ENCODE assay signal across 11 cellular contexts in genomic region chr3:45611619-45612018, GRCh38. TPM values are rescaled to one million over a fixed set of nuclear protein-coding genes. Genes with fewer than 3 reads are reported as not detected.
DNase-seq lines count a peak whose midpoint lies in the region; ATAC-seq, FAIRE-seq and TF ChIP-seq lines count a peak whose summit lies in the region.
"Had no signal": no experiment of that assay in that cellular context is flagged by ENCODE, and none has a peak within 500 bp of the region (broad histone marks: within the 10 kb centered on the region; RNA-seq: fewer than 3 reads in every experiment).

No MANE protein-coding gene starts in this region.

- in situ Hi-C loops in transverse colon (cut with MboI; ENCODE audit: low pct_ligation_motif_present in 1 of 4, low pct_unique_long_range_greater_than_20kb in 1 of 4, low sequenced_read_pairs in 3 of 4): no loop called here

- TF ChIP-seq CTCF in A549 (IDR thresholded peaks at IDR 0.05): no peak
- TF ChIP-seq CTCF in transverse colon (IDR thresholded peaks at IDR 0.05): no peak

- TF ChIP-seq RAD21 in A549 (conservative IDR thresholded peaks at IDR 0.05 in 1 of 2, IDR thresholded peaks at IDR 0.05 in 1 of 2): no peak

- H3K4me1 Mint-ChIP-seq in activated naive CD8-positive, alpha-beta T cell treated with anti-CD3 and anti-CD28 coated beads, Interleukin-2, amount 50 U/mL, for 24 hours: peaks cover 46% of the 10 kb centered on the region
- H3K4me1 Mint-ChIP-seq in CD8-positive, alpha-beta memory T cell: peaks cover 25 to 67% (median 58%) of the 10 kb centered on the region in 3 donors
- peaks cover 32% of the 10 kb centered on the region for H3K4me1 Mint-ChIP-seq in activated CD4-positive, alpha-beta T cell treated with anti-CD3 and anti-CD28 coated beads, Interleukin-2, amount 10 ng/mL, durations not matched to agents 7 days and 5 days

- no peak for FAIRE-seq in A549 (lab: Jason Lieb, UNC)

- intact Hi-C loops in transverse colon (cut with DNase I; ENCODE audit: low total_unique reads): no loop called here

- no peak; a peak in 1 of 6 replicates for ATAC-seq in A549
- ATAC-seq in HG02759 (IDR thresholded peaks at IDR 0.05; ENCODE audit: unreplicated experiment): peak; percentile 30
- peak; percentile 36 for ATAC-seq in activated naive CD8-positive, alpha-beta T cell treated with anti-CD3 and anti-CD28 coated beads, Interleukin-2, amount 50 U/mL, for 24 hours
- no peak for ATAC-seq in HG02938 (IDR thresholded peaks at IDR 0.05; ENCODE audit: unreplicated experiment)
- ATAC-seq: naive thymus-derived CD8-positive, alpha-beta T cell had no signal

- H3K4me1 ChIP-seq in A549 (peaks cover 94% of the 10 kb centered on the region), transverse colon (peaks cover 20 to 47% (median 27%) of the 10 kb centered on the region in 4 donors)
- H3K4me1 ChIP-seq in CD8-positive, alpha-beta memory T cell (ENCODE audit: insufficient read depth, low read length): no peaks in the 10 kb centered on the region

- no peak overlapping the region for H3K4me3 ChIP-seq in A549
- no peak overlapping the region for H3K4me3 ChIP-seq in CD8-positive, alpha-beta memory T cell (ENCODE audit: low read length)
- no peak overlapping the region for H3K4me3 ChIP-seq in transverse colon

- H3K9me3 ChIP-seq in A549 (no peaks in the 10 kb centered on the region), transverse colon (no peaks in the 10 kb centered on the region)
- H3K9me3 ChIP-seq in CD8-positive, alpha-beta memory T cell (ENCODE audit: low read length): no peaks in the 10 kb centered on the region

- no peak overlapping the region for H3K27ac Mint-ChIP-seq in activated naive CD8-positive, alpha-beta T cell treated with anti-CD3 and anti-CD28 coated beads, Interleukin-2, amount 50 U/mL, for 24 hours
- H3K27ac Mint-ChIP-seq in CD8-positive, alpha-beta memory T cell: no peak overlapping the region
- H3K27ac Mint-ChIP-seq in activated CD4-positive, alpha-beta T cell treated with anti-CD3 and anti-CD28 coated beads, Interleukin-2, amount 10 ng/mL, durations not matched to agents 7 days and 5 days: no peak overlapping the region
- H3K27ac Mint-ChIP-seq: T-helper 2 cell treated with Interferon-gamma antibody and Interleukin-4, amounts not matched to agents 5 μg/mL and 100 μg/mL, for 36 hours had no signal

- TF ChIP-seq EP300 in A549 (IDR thresholded peaks at IDR 0.05) (no peak), transverse colon (IDR thresholded peaks at IDR 0.05; ENCODE audit: low read depth) (no peak)

- no peaks in the 10 kb centered on the region for H3K27me3 ChIP-seq in CD8-positive, alpha-beta memory T cell (ENCODE audit: insufficient read depth, low read length, poor library complexity, severe bottlenecking)
- H3K27me3 ChIP-seq in transverse colon: no peaks in the 10 kb centered on the region

- no peak for DNase-seq in A549 (ENCODE audit: low read depth in 1 of 2, low spot score in 1 of 2)
- DNase-seq in activated naive CD8-positive, alpha-beta T cell treated with anti-CD3 and anti-CD28 coated beads, Interleukin-2, amount 50 U/mL, for 24 hours: no peak
- DNase-seq in midbrain (lab: John Stamatoyannopoulos, UW): peak; percentile 51
- no peak for DNase-seq in CD8-positive, alpha-beta memory T cell
- no peak for DNase-seq in activated CD4-positive, alpha-beta T cell treated with anti-CD3 and anti-CD28 coated beads, Interleukin-2, amount 10 ng/mL, durations not matched to agents 7 days and 5 days
- no peak for DNase-seq in transverse colon
- DNase-seq: aorta; naive thymus-derived CD8-positive, alpha-beta T cell had no signal

- H3K9me3 Mint-ChIP-seq in activated naive CD8-positive, alpha-beta T cell treated with anti-CD3 and anti-CD28 coated beads, Interleukin-2, amount 50 U/mL, for 24 hours: no peaks in the 10 kb centered on the region
- H3K9me3 Mint-ChIP-seq in CD8-positive, alpha-beta memory T cell: no peaks in the 10 kb centered on the region
- no peaks in the 10 kb centered on the region for H3K9me3 Mint-ChIP-seq in activated CD4-positive, alpha-beta T cell treated with anti-CD3 and anti-CD28 coated beads, Interleukin-2, amount 10 ng/mL, durations not matched to agents 7 days and 5 days
- H3K9me3 Mint-ChIP-seq: naive thymus-derived CD8-positive, alpha-beta T cell; T-helper 2 cell treated with Interferon-gamma antibody and Interleukin-4, amounts not matched to agents 5 μg/mL and 100 μg/mL, for 36 hours had no signal

- CTCF ChIA-PET in A549 (lab: Yijun Ruan, JAX): interaction anchor here (0.6 to 4.7 kb wide), 2 partner anchors 11 to 45 kb away, joined by 3 to 20 read pairs; no protein-coding TSS in a partner anchor
- CTCF ChIA-PET in CD8-positive, alpha-beta memory T cell (lab: Charles Lee): interaction anchor here (1.9 kb wide), 1 partner anchor 48 kb away, joined by 7 read pairs; no protein-coding TSS in a partner anchor
- CTCF ChIA-PET in activated CD4-positive, alpha-beta T cell treated with anti-CD3 and anti-CD28 coated beads, Interleukin-2, amount 10 ng/mL, durations not matched to agents 7 days and 5 days (lab: Charles Lee): interaction anchor here (2.1 kb wide), 1 partner anchor 17 kb away, joined by 5 read pairs; the partner anchor contains the start of gene LIMD1

- H3K36me3 Mint-ChIP-seq in activated naive CD8-positive, alpha-beta T cell treated with anti-CD3 and anti-CD28 coated beads, Interleukin-2, amount 50 U/mL, for 24 hours (ENCODE audit: low read depth): peaks cover 9% of the 10 kb centered on the region
- H3K36me3 Mint-ChIP-seq in CD8-positive, alpha-beta memory T cell: peaks cover 0 to 36% (median 2%) of the 10 kb centered on the region in 3 donors
- peaks cover 17% of the 10 kb centered on the region for H3K36me3 Mint-ChIP-seq in activated CD4-positive, alpha-beta T cell treated with anti-CD3 and anti-CD28 coated beads, Interleukin-2, amount 10 ng/mL, durations not matched to agents 7 days and 5 days (ENCODE audit: low read depth)

- no peak overlapping the region for H3K4me3 Mint-ChIP-seq in activated naive CD8-positive, alpha-beta T cell treated with anti-CD3 and anti-CD28 coated beads, Interleukin-2, amount 50 U/mL, for 24 hours
- peak overlapping the region in 1 of 7 donors; percentile 52 for H3K4me3 Mint-ChIP-seq in CD8-positive, alpha-beta memory T cell
- no peak overlapping the region for H3K4me3 Mint-ChIP-seq in activated CD4-positive, alpha-beta T cell treated with anti-CD3 and anti-CD28 coated beads, Interleukin-2, amount 10 ng/mL, durations not matched to agents 7 days and 5 days
- H3K4me3 Mint-ChIP-seq: naive thymus-derived CD8-positive, alpha-beta T cell; T-helper 2 cell treated with Interferon-gamma antibody and Interleukin-4, amounts not matched to agents 5 μg/mL and 100 μg/mL, for 36 hours had no signal

- H3K27ac ChIP-seq in A549 (peak overlapping the region in 1 of 2 experiments; percentile 56; a peak in 2 of 6 replicates), transverse colon (no peak overlapping the region)
- H3K27ac ChIP-seq in CD8-positive, alpha-beta memory T cell (ENCODE audit: low read depth, low read length): no peak overlapping the region

- 0 out of 3 replicates have a peak overlapping the region, but pooled peaks have one; percentile 25 for H3K4me2 ChIP-seq in A549

- WGBS in A549 (ENCODE audit: missing lambda C conversion rate): 90% methylated on average over 2 of the region's 2 CpGs
- 74% methylated on average over 2 of the region's 2 CpGs; no CpG with 5 or more reads in 1 of the 2 donors for WGBS in transverse colon (ENCODE audit: low coverage in 1 of 2), 2 donors

- no peaks in the 10 kb centered on the region for H3K27me3 Mint-ChIP-seq in activated naive CD8-positive, alpha-beta T cell treated with anti-CD3 and anti-CD28 coated beads, Interleukin-2, amount 50 U/mL, for 24 hours
- no peaks in the 10 kb centered on the region for H3K27me3 Mint-ChIP-seq in CD8-positive, alpha-beta memory T cell
- no peaks in the 10 kb centered on the region for H3K27me3 Mint-ChIP-seq in activated CD4-positive, alpha-beta T cell treated with anti-CD3 and anti-CD28 coated beads, Interleukin-2, amount 10 ng/mL, durations not matched to agents 7 days and 5 days
- H3K27me3 Mint-ChIP-seq: naive thymus-derived CD8-positive, alpha-beta T cell had no signal

- TF ChIP-seq POLR2A in A549 (IDR thresholded peaks at IDR 0.05; ENCODE audit: low read length) (no peak), transverse colon (IDR thresholded peaks at IDR 0.05) (no peak)

- H3K36me3 ChIP-seq in CD8-positive, alpha-beta memory T cell (ENCODE audit: insufficient read depth, low read length): no peaks in the 10 kb centered on the region
- no peaks in the 10 kb centered on the region for H3K36me3 ChIP-seq in transverse colon

- POLR2A ChIA-PET in A549 (lab: Yijun Ruan, JAX): no interaction called here
- POLR2A ChIA-PET in CD8-positive, alpha-beta memory T cell (lab: Charles Lee): no interaction called here
- POLR2A ChIA-PET in activated CD4-positive, alpha-beta T cell treated with anti-CD3 and anti-CD28 coated beads, Interleukin-2, amount 10 ng/mL, durations not matched to agents 7 days and 5 days (lab: Charles Lee): no interaction called here

TF ChIP-seq in A549, 52 proteins besides CTCF, POLR2A, EP300 and RAD21:
- TF ChIP-seq CHD4 (IDR thresholded peaks at IDR 0.05; ENCODE audit: borderline replicate concordance): no peak

RNA-seq across cellular contexts. Expression of gene LIMD1, which starts 17.1 kb away (rescaled TPM):
- polyA plus RNA-seq in A549 (2011; rRNA removed): 30.7 and 38.6 TPM in 2 replicates
- polyA plus RNA-seq in A549 (2012; cell fraction: cytosol; rRNA removed): 14.9 and 20.0 TPM in 2 replicates
- polyA plus RNA-seq in A549 (2012; cell fraction: nucleus; rRNA removed): 48.7 and 51.2 TPM in 2 replicates
- polyA plus RNA-seq in A549 (2017; fragmentation: RNase III; extraction: RNeasy Plus Mini Kit Qiagen cat#74134 plus additional on column Dnase treatment): 17.4 to 18.8 TPM (median 18.8 TPM) in 3 replicates
- 95.4 and 109 TPM in 2 replicates for polyA minus RNA-seq in A549 (2011; rRNA and poly(A)+ RNA removed)
- total RNA-seq in CD8-positive, alpha-beta memory T cell: 10 to 100 TPM; 27.0 to 27.2 TPM
- 5.8 TPM for polyA plus RNA-seq in CD8-positive, alpha-beta memory T cell
- 10 to 100 TPM; 45.1 to 47.7 TPM for total RNA-seq in activated CD4-positive, alpha-beta T cell treated with anti-CD3 and anti-CD28 coated beads, Interleukin-2, amount 10 ng/mL, durations not matched to agents 7 days and 5 days
- total RNA-seq in transverse colon: 10 to 100 TPM; 28.3 to 84.9 (median 36.0) TPM

Comparison
In these comparisons a context has a peak if more than half of its experiments do, and no peak if none do; other contexts are left out.
1. ATAC-seq: peak in HG02759 (single experiment) and activated naive CD8-positive, alpha-beta T cell treated with anti-CD3 and anti-CD28 coated beads, Interleukin-2, amount 50 U/mL, for 24 hours (single experiment); none in A549 (0 of 2) and HG02938 (single experiment).